10 cellular contexts compared by ENCODE assay signal in the genomic region with DNA sequence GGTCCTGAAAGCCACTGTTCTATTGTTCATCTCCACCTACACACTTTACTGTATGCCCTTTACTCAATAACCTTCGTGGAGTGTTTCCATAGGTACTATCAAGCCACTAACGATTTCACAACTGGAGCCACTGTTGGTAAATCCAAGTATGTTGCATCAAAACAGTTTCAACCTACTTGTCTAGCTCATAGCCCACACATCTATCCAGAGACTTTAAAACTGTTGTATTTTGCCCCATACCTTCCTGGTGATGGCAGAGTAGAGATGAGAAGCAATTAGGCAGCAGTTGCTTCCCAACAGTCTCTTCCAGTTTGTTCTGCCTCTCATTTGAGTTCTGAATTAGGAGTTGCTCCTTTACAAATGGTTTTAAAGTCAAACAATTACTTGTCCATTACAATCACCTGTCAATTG. TPM values are rescaled to one million over a fixed set of nuclear protein-coding genes. Genes with fewer than 3 reads are reported as not detected.
DNase-seq lines count a peak whose midpoint lies in the region; ATAC-seq, FAIRE-seq and TF ChIP-seq lines count a peak whose summit lies in the region.
"Had no signal": no experiment of that assay in that cellular context is flagged by ENCODE, and none has a peak within 500 bp of the region (broad histone marks: within the 10 kb centered on the region; RNA-seq: fewer than 3 reads in every experiment).

No MANE protein-coding gene starts in this region.

- FAIRE-seq in K562 (lab: Jason Lieb, UNC): peak; percentile 61
- FAIRE-seq: urothelium cell line had no signal

- ATAC-seq in K562: peak; percentile 41
- peak; percentile 31 to 40 for ATAC-seq in gastrocnemius medialis
- ATAC-seq in HG03378 (IDR thresholded peaks at IDR 0.05; ENCODE audit: unreplicated experiment): no peak
- ATAC-seq in GM19397 (IDR thresholded peaks at IDR 0.05; ENCODE audit: unreplicated experiment): no peak
- no peak for ATAC-seq in mucosa of descending colon

- BruUV-seq in K562 (replicated peaks; lab: Mats Ljungman, UMichigan): no TSS peak

- H3K27ac ChIP-seq in K562 (ENCODE audit: extremely low read depth, low read depth, low read length) (peak overlapping the region; percentile 44; the same call in 1 of the 3 replicates), gastrocnemius medialis (peak overlapping the region; percentile 61 to 84 (median 77))

- H3K79me2 ChIP-seq in K562 (ENCODE audit: control insufficient read depth, insufficient read depth, low read length): no peaks in the 10 kb centered on the region

- no peaks in the 10 kb centered on the region for H3K9me1 ChIP-seq in K562 (ENCODE audit: control insufficient read depth, insufficient read depth, low read length)

- H4K20me1 ChIP-seq in K562 (replicated peaks; ENCODE audit: control insufficient read depth, insufficient read depth, low read length): no peaks in the 10 kb centered on the region

- H3K4me2 ChIP-seq in K562 (ENCODE audit: insufficient read depth, low read length): peak overlapping the region; percentile 81

- CTCF ChIA-PET in K562 (lab: Yijun Ruan, JAX; ENCODE audit: low intra/inter-chr PET ratio): no interaction called here

- H3K4me3 ChIP-seq in HFF-Myc (replicated peaks; ENCODE audit: low read depth, low read length): peak overlapping the region; percentile 47
- no peak overlapping the region for H3K4me3 ChIP-seq in K562
- H3K4me3 ChIP-seq in iPS-15b (ENCODE audit: low read depth, low read length): peak overlapping the region; percentile 50
- H3K4me3 ChIP-seq in gastrocnemius medialis: peak overlapping the region; percentile 47 to 65 (median 56)
- H3K4me3 ChIP-seq in mucosa of descending colon: no peak overlapping the region

- peak overlapping the region in 1 of 2 experiments; percentile 23; a peak in 2 of 4 replicates for H3K9ac ChIP-seq in K562 (ENCODE audit: insufficient read depth in 1 of 2, low read depth in 2 of 2, low read length in 2 of 2)
- peak overlapping the region; percentile 77 for H3K9ac ChIP-seq in iPS-15b (ENCODE audit: low read depth, low read length)

- TF ChIP-seq POLR2A in K562 (conservative IDR thresholded peaks at IDR 0.05): no peak
- TF ChIP-seq POLR2A in gastrocnemius medialis (IDR thresholded peaks at IDR 0.05): no peak

- POLR2A ChIA-PET in K562 (lab: Yijun Ruan, JAX): interaction anchor here (1.0 to 2.4 kb wide), 3 partner anchors 13 to 28 kb away, joined by 3 to 9 read pairs (median 3); no protein-coding TSS in a partner anchor

- intact Hi-C loops in K562 (cut with micrococcal nuclease) (no loop called here), gastrocnemius medialis (cut with DNase I; ENCODE audit: low total_unique reads) (loop anchor here (1.0 to 10.0 kb wide), 2 partner anchors 66 to 1745 kb away; no protein-coding TSS in a partner anchor), posterior cingulate gyrus (cut with DNase I) (no loop called here), mucosa of descending colon (cut with DNase I, micrococcal nuclease) (no loop called here)

- H3K36me3 ChIP-seq in K562 (ENCODE audit: control insufficient read depth, insufficient read depth, low read length) (0 out of 3 replicates have a peak, but pooled peaks cover 2% of the 10 kb centered on the region), iPS-15b (ENCODE audit: control insufficient read depth, insufficient read depth, low read length) (no peaks in the 10 kb centered on the region), gastrocnemius medialis (no peaks in the 10 kb centered on the region), mucosa of descending colon (ENCODE audit: low read depth) (no peaks in the 10 kb centered on the region)

- TF ChIP-seq CTCF in HFF-Myc (IDR thresholded peaks at IDR 0.05; ENCODE audit: low read depth, low read length, missing control alignments) (no peak), K562 (IDR thresholded peaks at IDR 0.05 in 2 of 3, conservative IDR thresholded peaks at IDR 0.05 in 1 of 3; ENCODE audit: insufficient read depth in 2 of 3, low read depth in 1 of 3, low read length in 3 of 3) (no peak), gastrocnemius medialis (IDR thresholded peaks at IDR 0.05 in 4 of 5, conservative IDR thresholded peaks at IDR 0.05 in 1 of 5) (no peak), mucosa of descending colon (IDR thresholded peaks at IDR 0.05) (no peak)

- H3K9me3 ChIP-seq in K562 (replicated peaks; ENCODE audit: control insufficient read depth, insufficient read depth, low read depth, low read length) (no peaks in the 10 kb centered on the region), iPS-15b (ENCODE audit: control insufficient read depth, insufficient read depth, low read length) (no peaks in the 10 kb centered on the region), gastrocnemius medialis (no peaks in the 10 kb centered on the region), mucosa of descending colon (no peaks in the 10 kb centered on the region)

- no peak for DNase-seq in HFF-Myc (ENCODE audit: extremely low read depth, low read depth)
- no peak for DNase-seq in K562 (ENCODE audit: extremely low read depth in 1 of 4, low spot score in 3 of 4)
- no peak for DNase-seq in gastrocnemius medialis
- DNase-seq in posterior cingulate gyrus: no peak
- DNase-seq in mucosa of descending colon: no peak
- DNase-seq: activated T-cell treated with anti-CD3 and anti-CD28 coated beads, Interleukin-2, amount 50 U/mL, for 1 hour had no signal

- WGBS in K562 (ENCODE audit: insufficient coverage, low coverage, missing lambda C conversion rate): 8% methylated on average over 2 of the region's 2 CpGs

- in situ Hi-C loops in K562 (cut with MboI): no loop called here
- in situ Hi-C loops in gastrocnemius medialis (cut with MboI; ENCODE audit: low sequenced_read_pairs in 4 of 4): no loop called here

- H3K27me3 ChIP-seq in K562 (ENCODE audit: control insufficient read depth in 2 of 2, insufficient read depth in 2 of 2, low read length in 2 of 2): no peaks in the 10 kb centered on the region
- H3K27me3 ChIP-seq in iPS-15b (ENCODE audit: control insufficient read depth, insufficient read depth, low read length): no peaks in the 10 kb centered on the region
- no peaks in the 10 kb centered on the region for H3K27me3 ChIP-seq in gastrocnemius medialis

- peak overlapping the region; percentile 95 for H2AFZ ChIP-seq in K562 (ENCODE audit: low read depth, low read length)

- TF ChIP-seq EP300 in K562 (IDR thresholded peaks at IDR 0.05; ENCODE audit: low read length): no peak

- H3K4me1 ChIP-seq in K562 (replicated peaks in 1 of 2; ENCODE audit: control insufficient read depth in 2 of 2, insufficient read depth in 2 of 2, low read length in 2 of 2) (peaks cover 5 to 28% of the 10 kb centered on the region in 2 experiments), iPS-15b (ENCODE audit: control insufficient read depth, insufficient read depth, low read length) (peaks cover 5% of the 10 kb centered on the region), gastrocnemius medialis (peaks cover 26 to 27% of the 10 kb centered on the region in 2 donors), mucosa of descending colon (ENCODE audit: low read depth) (no peaks in the 10 kb centered on the region)

- TF ChIP-seq RAD21 in K562 (CRISPR knock-in tag; conservative IDR thresholded peaks at IDR 0.05 in 1 of 2, IDR thresholded peaks at IDR 0.05 in 1 of 2): no peak

TF ChIP-seq in K562, 482 proteins besides CTCF, POLR2A, EP300 and RAD21 (continues in another document):
- TF ChIP-seq GATAD2A (IDR thresholded peaks at IDR 0.05): no peak
- TF ChIP-seq MIER1 (IDR thresholded peaks at IDR 0.05; ENCODE audit: low read depth): no peak
- no peak for TF ChIP-seq BCL6 (CRISPR knock-in tag; IDR thresholded peaks at IDR 0.05)

RNA-seq across cellular contexts. Expression of gene FAXDC2, which starts 0.6 kb away (rescaled TPM):
- 48.9 and 53.4 TPM in 2 replicates for total RNA-seq in K562 (2011; cell fraction: chromatin; rRNA removed; ENCODE audit: low replicate concordance)
- 32.5 and 34.2 TPM in 2 replicates for total RNA-seq in K562 (2011; cell fraction: nucleolus; rRNA removed)
- 47.6 and 48.8 TPM in 2 replicates for total RNA-seq in K562 (2011; cell fraction: nucleoplasm; rRNA removed)
- total RNA-seq in K562 (2014; rRNA removed) (9.8 and 12.1 TPM in 2 replicates), K562 (2014; rRNA removed; fragmentation: Illumina TruSeq; extraction: Trizol) (14.3 and 16.2 TPM in 2 replicates), K562 (2015; rRNA removed; fragmentation: Illumina TruSeq; extraction: Trizol) (6.2 and 7.4 TPM in 2 replicates), K562 (2021) (12.0 and 13.1 TPM in 2 replicates), gastrocnemius medialis (10 to 100 TPM in 1 of 4 donors, 1 to 10 TPM in 3; 4.4 to 12.5 (median 6.4) TPM), mucosa of descending colon (10 to 100 TPM; 18.1 to 55.9 (median 20.9) TPM)
- polyA plus RNA-seq in K562 (2011; rRNA removed) (21.4 and 24.0 TPM in 2 replicates), K562 (2014; fragmentation: Illumina TruSeq; extraction: Trizol) (23.7 and 30.0 TPM in 2 replicates), K562 (2014; fragmentation: Nextera tagmentation; extraction: Ambion mirVana) (1 to 10 TPM; 2.4 to 3.5 TPM), K562 (2014; rRNA removed) (9.9 and 13.8 TPM in 2 replicates)
- polyA plus RNA-seq in K562 (2011; cell fraction: cytosol; rRNA removed): 28.0 and 29.5 TPM in 2 replicates
- polyA plus RNA-seq in K562 (2011; cell fraction: nucleus; rRNA removed): 39.8 and 42.0 TPM in 2 replicates
- polyA plus RNA-seq in K562 (2012): 14.7 and 16.6 TPM in 2 replicates
- polyA minus RNA-seq in K562 (2011; rRNA and poly(A)+ RNA removed): 25.9 and 26.6 TPM in 2 replicates
- polyA minus RNA-seq in K562 (2011; cell fraction: cytosol; rRNA and poly(A)+ RNA removed): 15.1 and 17.7 TPM in 2 replicates
- polyA minus RNA-seq in K562 (2011; cell fraction: nucleus; rRNA and poly(A)+ RNA removed): 12.1 and 15.7 TPM in 2 replicates

RNA-seq across cellular contexts. Expression of gene CNOT8, which starts 8.6 kb away (rescaled TPM):
- total RNA-seq in K562 (2011; cell fraction: chromatin; rRNA removed; ENCODE audit: low replicate concordance): 33.1 and 62.7 TPM in 2 replicates
- total RNA-seq in K562 (2011; cell fraction: nucleolus; rRNA removed): 21.3 and 25.4 TPM in 2 replicates
- 30.8 and 33.4 TPM in 2 replicates for total RNA-seq in K562 (2011; cell fraction: nucleoplasm; rRNA removed)
- total RNA-seq in K562 (2014; rRNA removed): 52.6 and 55.4 TPM in 2 replicates
- total RNA-seq in K562 (2014; rRNA removed; fragmentation: Illumina TruSeq; extraction: Trizol): 53.6 and 64.3 TPM in 2 replicates
- total RNA-seq in K562 (2015; rRNA removed; fragmentation: Illumina TruSeq; extraction: Trizol): 40.2 and 42.0 TPM in 2 replicates
- total RNA-seq in K562 (2021): 47.7 and 51.8 TPM in 2 replicates
- polyA plus RNA-seq in K562 (2011; rRNA removed): 67.7 and 68.9 TPM in 2 replicates
- 39.2 and 66.3 TPM in 2 replicates for polyA plus RNA-seq in K562 (2011; cell fraction: cytosol; rRNA removed)
- 28.0 and 43.7 TPM in 2 replicates for polyA plus RNA-seq in K562 (2011; cell fraction: nucleus; rRNA removed)
- polyA plus RNA-seq in K562 (2012): 37.9 and 38.1 TPM in 2 replicates
- polyA plus RNA-seq in K562 (2014; fragmentation: Illumina TruSeq; extraction: Trizol): 56.6 and 60.5 TPM in 2 replicates
- 10 to 100 TPM; 15.2 to 17.5 TPM for polyA plus RNA-seq in K562 (2014; fragmentation: Nextera tagmentation; extraction: Ambion mirVana)
- 49.7 and 52.1 TPM in 2 replicates for polyA plus RNA-seq in K562 (2014; rRNA removed)
- polyA minus RNA-seq in K562 (2011; rRNA and poly(A)+ RNA removed): 83.4 and 86.5 TPM in 2 replicates
- polyA minus RNA-seq in K562 (2011; cell fraction: cytosol; rRNA and poly(A)+ RNA removed): 24.7 and 34.5 TPM in 2 replicates
- polyA minus RNA-seq in K562 (2011; cell fraction: nucleus; rRNA and poly(A)+ RNA removed): 10.9 and 20.1 TPM in 2 replicates
- total RNA-seq in gastrocnemius medialis: 10 to 100 TPM; 25.6 to 40.6 (median 30.5) TPM
- 10 to 100 TPM; 55.4 to 60.3 (median 58.9) TPM for total RNA-seq in mucosa of descending colon

Comparison
In these comparisons a context has a peak if more than half of its experiments do, and no peak if none do; other contexts are left out.
1. H3K4me3 ChIP-seq: peak in HFF-Myc (single experiment), iPS-15b (single experiment) and gastrocnemius medialis (4 of 4); none in K562 (single experiment) and mucosa of descending colon (single experiment).
2. ATAC-seq: peak in K562 (single experiment) and gastrocnemius medialis (2 of 2); none in HG03378 (single experiment), GM19397 (single experiment) and mucosa of descending colon (single experiment).